18 cellular contexts compared by ENCODE assay signal in genomic region chr12:28966049-28966778, GRCh38.
DNase-seq lines count a peak whose midpoint lies in the region; ATAC-seq and TF ChIP-seq lines count a peak whose summit lies in the region.
"Had no signal": no experiment of that assay in that cellular context is flagged by ENCODE, and none has a peak within 500 bp of the region (broad histone marks: within the 10 kb centered on the region; RNA-seq: fewer than 3 reads in every experiment).

No MANE protein-coding gene starts in this region.

- H3K4me3 ChIP-seq in SK-N-MC (peak overlapping the region; percentile 50), heart right ventricle (no peak overlapping the region)

- H3K36me3 ChIP-seq in SK-N-MC (ENCODE audit: insufficient read depth, low read length), result no peaks in the 10 kb centered on the region
- H3K36me3 ChIP-seq in heart right ventricle, result no peaks in the 10 kb centered on the region

- no peak overlapping the region for H3K9ac ChIP-seq in SK-N-MC (ENCODE audit: insufficient read length)

- H3K27ac ChIP-seq in SK-N-MC (peak overlapping the region; percentile 92), heart right ventricle (peak overlapping the region in 9 of 10 donors; percentile 2 to 71 (median 42))
- H3K27ac ChIP-seq: foreskin keratinocyte had no signal

- H3K9me3 ChIP-seq in SK-N-MC (ENCODE audit: low read depth, low read length) (no peaks in the 10 kb centered on the region), heart right ventricle (no peaks in the 10 kb centered on the region)

- DNase-seq in SK-N-MC (ENCODE audit: low read depth, low spot score) (peak; percentile 75), heart right ventricle (peak; percentile 38 to 75), renal cortical epithelial cell (ENCODE audit: low read depth) (peak; percentile 22), glomerular visceral epithelial cell (ENCODE audit: extremely low spot score) (no peak), nephron progenitor cell (no peak)
- DNase-seq: activated CD4-positive, alpha-beta memory T cell treated with anti-CD3 and anti-CD28 coated beads, Interleukin-2, amount 10 ng/mL, durations not matched to agents 7 days and 5 days; activated naive CD4-positive, alpha-beta T cell treated with Interleukin-2 at 50 U/mL for 16 hours; cortex of kidney; foreskin keratinocyte; GF-D8; KBM-7; NCI-H2171 treated with DMSO at 0.1 percent for 48 hours; occipital lobe had no signal

- TF ChIP-seq CTCF in heart right ventricle (IDR thresholded peaks at IDR 0.05), result no peak
- TF ChIP-seq CTCF in nephron progenitor cell (IDR thresholded peaks at IDR 0.05), result no peak

- H3K4me1 ChIP-seq in heart right ventricle, result peaks cover 0 to 47% (median 23%) of the 10 kb centered on the region in 9 donors

- H3K4me1 Mint-ChIP-seq in nephron progenitor cell, result no peaks in the 10 kb centered on the region
- H3K4me1 Mint-ChIP-seq: activated CD4-positive, alpha-beta memory T cell treated with anti-CD3 and anti-CD28 coated beads, Interleukin-2, amount 10 ng/mL, durations not matched to agents 7 days and 5 days had no signal

- H3K27ac Mint-ChIP-seq in nephron progenitor cell, result no peak overlapping the region
- H3K27ac Mint-ChIP-seq: activated CD4-positive, alpha-beta memory T cell treated with anti-CD3 and anti-CD28 coated beads, Interleukin-2, amount 10 ng/mL, durations not matched to agents 7 days and 5 days; stimulated activated naive CD8-positive, alpha-beta T cell treated with anti-CD3 and anti-CD28 coated beads, Interleukin-15, Interleukin-2, amounts not matched to agents 100 ng/mL and 50 ng/mL, for 24 hours had no signal

- ATAC-seq in heart right ventricle (peak in 7 of 8 donors; percentile 67 to 81 (median 74)), GM21381 (IDR thresholded peaks at IDR 0.05; ENCODE audit: unreplicated experiment) (no peak), HG03565 (IDR thresholded peaks at IDR 0.05; ENCODE audit: unreplicated experiment) (no peak)
- ATAC-seq: foreskin keratinocyte, left colon had no signal

- peaks cover 8% of the 10 kb centered on the region for H3K27me3 Mint-ChIP-seq in nephron progenitor cell (ENCODE audit: low read depth, poor library complexity)
- H3K27me3 Mint-ChIP-seq: stimulated activated naive CD8-positive, alpha-beta T cell treated with anti-CD3 and anti-CD28 coated beads, Interleukin-15, Interleukin-2, amounts not matched to agents 100 ng/mL and 50 ng/mL, for 24 hours had no signal

- H3K27me3 ChIP-seq in heart right ventricle, result no peaks in the 10 kb centered on the region
- H3K27me3 ChIP-seq: foreskin keratinocyte had no signal

- intact Hi-C loops in heart right ventricle (cut with DNase I), result loop anchor here in 1 of 10 donors (10.0 kb wide), 1 partner anchor 771 kb away; the partner anchor contains the start of gene CCDC91

- H3K4me3 Mint-ChIP-seq in nephron progenitor cell, result no peak overlapping the region
- H3K4me3 Mint-ChIP-seq: activated CD4-positive, alpha-beta memory T cell treated with anti-CD3 and anti-CD28 coated beads, Interleukin-2, amount 10 ng/mL, durations not matched to agents 7 days and 5 days; stimulated activated naive CD8-positive, alpha-beta T cell treated with anti-CD3 and anti-CD28 coated beads, Interleukin-15, Interleukin-2, amounts not matched to agents 100 ng/mL and 50 ng/mL, for 24 hours had no signal

- 27 to 34% methylated on average over 3 of the region's 3 CpGs for WGBS in heart right ventricle, 2 donors

- TF ChIP-seq RAD21 in Ishikawa (IDR thresholded peaks at IDR 0.05; ENCODE audit: low read depth), result no peak

- H3K9me3 Mint-ChIP-seq in nephron progenitor cell, result no peaks in the 10 kb centered on the region
- H3K9me3 Mint-ChIP-seq: activated CD4-positive, alpha-beta memory T cell treated with anti-CD3 and anti-CD28 coated beads, Interleukin-2, amount 10 ng/mL, durations not matched to agents 7 days and 5 days; stimulated activated naive CD8-positive, alpha-beta T cell treated with anti-CD3 and anti-CD28 coated beads, Interleukin-15, Interleukin-2, amounts not matched to agents 100 ng/mL and 50 ng/mL, for 24 hours had no signal

- no peak for TF ChIP-seq EP300 in Ishikawa (IDR thresholded peaks at IDR 0.05; ENCODE audit: borderline replicate concordance)

- H3K36me3 Mint-ChIP-seq in nephron progenitor cell (ENCODE audit: low read depth), result no peaks in the 10 kb centered on the region

TF ChIP-seq in Ishikawa, 13 proteins besides CTCF, POLR2A, EP300 and RAD21:
- TF ChIP-seq FOXM1 (IDR thresholded peaks at IDR 0.05; ENCODE audit: borderline replicate concordance, low read depth) (no peak), MAX (IDR thresholded peaks at IDR 0.05) (no peak), TAF1 (IDR thresholded peaks at IDR 0.05; ENCODE audit: low read depth) (no peak), NFIC (IDR thresholded peaks at IDR 0.05) (peak; percentile 41; the same call in 1 of the 2 replicates), REST (IDR thresholded peaks at IDR 0.05; ENCODE audit: low read depth) (no peak), USF1 (IDR thresholded peaks at IDR 0.05) (no peak)

Comparison
In these comparisons a context has a peak if more than half of its experiments do, and no peak if none do; other contexts are left out.
1. DNase-seq: peak in SK-N-MC (single experiment), heart right ventricle (2 of 2) and renal cortical epithelial cell (single experiment); none in glomerular visceral epithelial cell (single experiment) and nephron progenitor cell (single experiment).
2. ATAC-seq: peak in heart right ventricle (7 of 8); none in GM21381 (single experiment) and HG03565 (single experiment).